ENCODE assay signal across 19 cellular contexts in the genomic region with DNA sequence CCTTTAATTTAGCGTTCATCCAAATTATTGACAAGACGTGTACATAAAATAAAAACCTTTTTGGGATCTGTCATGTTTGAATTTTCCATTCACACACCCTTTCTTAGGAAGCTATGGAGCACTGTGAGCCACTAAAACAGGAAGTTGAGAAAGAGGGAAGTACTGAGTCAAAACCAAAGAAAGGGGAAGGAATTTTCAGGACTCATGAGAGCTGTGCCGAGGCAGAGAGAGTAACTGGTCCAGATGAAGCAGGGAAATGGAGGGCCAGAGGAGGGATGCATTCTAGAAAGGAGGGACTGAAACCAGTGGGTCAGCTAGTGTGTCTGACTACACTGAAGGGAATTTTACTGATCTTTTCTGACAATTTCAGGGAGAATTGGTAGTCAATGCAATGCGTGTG. TPM values are rescaled to one million over a fixed set of nuclear protein-coding genes. Genes with fewer than 3 reads are reported as not detected.
DNase-seq lines count a peak whose midpoint lies in the region; ATAC-seq, FAIRE-seq and TF ChIP-seq lines count a peak whose summit lies in the region.
"Had no signal": no experiment of that assay in that cellular context is flagged by ENCODE, and none has a peak within 500 bp of the region (broad histone marks: within the 10 kb centered on the region; RNA-seq: fewer than 3 reads in every experiment).

No MANE protein-coding gene starts in this region.

- H3K4me1 Mint-ChIP-seq in progenitor cell of endocrine pancreas (ENCODE audit: low read depth): peaks cover 18% of the 10 kb centered on the region
- peaks cover 3% of the 10 kb centered on the region for H3K4me1 Mint-ChIP-seq in activated naive CD8-positive, alpha-beta T cell treated with anti-CD3 and anti-CD28 coated beads for 36 hours

- no peak for TF ChIP-seq POLR2A in H54 (IDR thresholded peaks at IDR 0.05; ENCODE audit: low read depth, low read length)

- no peak for ATAC-seq in HG02973 (IDR thresholded peaks at IDR 0.05; ENCODE audit: unreplicated experiment)
- ATAC-seq: activated naive CD8-positive, alpha-beta T cell treated with anti-CD3 and anti-CD28 coated beads, Interleukin-2, amount 50 U/mL, for 24 hours; stimulated activated naive CD8-positive, alpha-beta T cell treated with anti-CD3 and anti-CD28 coated beads, Interleukin-15, Interleukin-2, amounts not matched to agents 100 U/mL and 50 U/mL, for 24 hours had no signal

- H3K27me3 Mint-ChIP-seq in progenitor cell of endocrine pancreas: no peaks in the 10 kb centered on the region
- no peaks in the 10 kb centered on the region for H3K27me3 Mint-ChIP-seq in activated naive CD8-positive, alpha-beta T cell treated with anti-CD3 and anti-CD28 coated beads for 36 hours
- H3K27me3 Mint-ChIP-seq: activated CD4-positive, alpha-beta T cell treated with anti-CD3 and anti-CD28 coated beads, Interleukin-2, amount 10 ng/mL, durations not matched to agents 24 days and 14 days; activated naive CD8-positive, alpha-beta T cell treated with anti-CD3 and anti-CD28 coated beads, Interleukin-2, amount 50 U/mL, for 24 hours; activated T-cell treated with anti-CD3 and anti-CD28 coated beads, Interleukin-2, amount 50 U/mL, for 24 hours; CD4-positive, alpha-beta memory T cell had no signal

- H3K36me3 Mint-ChIP-seq in progenitor cell of endocrine pancreas (ENCODE audit: insufficient read depth): peaks cover 7% of the 10 kb centered on the region
- no peaks in the 10 kb centered on the region for H3K36me3 Mint-ChIP-seq in activated naive CD8-positive, alpha-beta T cell treated with anti-CD3 and anti-CD28 coated beads for 36 hours
- H3K36me3 Mint-ChIP-seq: CD4-positive, alpha-beta memory T cell had no signal

- H3K4me3 Mint-ChIP-seq in progenitor cell of endocrine pancreas (ENCODE audit: low read depth): no peak overlapping the region
- H3K4me3 Mint-ChIP-seq in activated naive CD8-positive, alpha-beta T cell treated with anti-CD3 and anti-CD28 coated beads for 36 hours: no peak overlapping the region
- H3K4me3 Mint-ChIP-seq: activated CD4-positive, alpha-beta T cell treated with anti-CD3 and anti-CD28 coated beads, Interleukin-2, amount 10 ng/mL, durations not matched to agents 24 days and 14 days; activated naive CD8-positive, alpha-beta T cell treated with anti-CD3 and anti-CD28 coated beads, Interleukin-2, amount 50 U/mL, for 24 hours; activated T-cell treated with anti-CD3 and anti-CD28 coated beads, Interleukin-2, amount 50 U/mL, for 24 hours; CD4-positive, alpha-beta memory T cell; HFFc6 had no signal

- TF ChIP-seq CTCF in fibroblast of pulmonary artery (IDR thresholded peaks at IDR 0.05; ENCODE audit: low read length, missing control alignments) (no peak), progenitor cell of endocrine pancreas (IDR thresholded peaks at IDR 0.05; ENCODE audit: unreplicated experiment) (no peak)

- H3K27ac Mint-ChIP-seq in progenitor cell of endocrine pancreas: peak overlapping the region; percentile 14
- no peak overlapping the region for H3K27ac Mint-ChIP-seq in activated naive CD8-positive, alpha-beta T cell treated with anti-CD3 and anti-CD28 coated beads for 36 hours
- H3K27ac Mint-ChIP-seq: activated CD4-positive, alpha-beta T cell treated with anti-CD3 and anti-CD28 coated beads, Interleukin-2, amount 10 ng/mL, durations not matched to agents 24 days and 14 days; activated naive CD8-positive, alpha-beta T cell treated with anti-CD3 and anti-CD28 coated beads, Interleukin-2, amount 50 U/mL, for 24 hours; activated T-cell treated with anti-CD3 and anti-CD28 coated beads, Interleukin-2, amount 50 U/mL, for 24 hours; CD4-positive, alpha-beta memory T cell; HFFc6 had no signal

- no peak for FAIRE-seq in H54 (lab: Jason Lieb, UNC)

- peaks cover 6% of the 10 kb centered on the region for H3K9me3 Mint-ChIP-seq in progenitor cell of endocrine pancreas (ENCODE audit: low read depth)
- no peaks in the 10 kb centered on the region for H3K9me3 Mint-ChIP-seq in activated naive CD8-positive, alpha-beta T cell treated with anti-CD3 and anti-CD28 coated beads for 36 hours
- H3K9me3 Mint-ChIP-seq: activated CD4-positive, alpha-beta T cell treated with anti-CD3 and anti-CD28 coated beads, Interleukin-2, amount 10 ng/mL, durations not matched to agents 24 days and 14 days; activated naive CD8-positive, alpha-beta T cell treated with anti-CD3 and anti-CD28 coated beads, Interleukin-2, amount 50 U/mL, for 24 hours; activated T-cell treated with anti-CD3 and anti-CD28 coated beads, Interleukin-2, amount 50 U/mL, for 24 hours; HFFc6 had no signal

- H3K4me3 ChIP-seq in fibroblast of pulmonary artery (replicated peaks; ENCODE audit: low read depth, low read length): no peak overlapping the region
- H3K4me3 ChIP-seq: smooth muscle cell had no signal

- DNase-seq in HCEC 1CT (peak; percentile 34), OCI-M1 (lab: John Stamatoyannopoulos, UW) (peak; percentile 81), fibroblast of pulmonary artery (ENCODE audit: low read depth) (peak; percentile 36), progenitor cell of endocrine pancreas (ENCODE audit: low spot score, unreplicated experiment) (no peak), H54 (ENCODE audit: insufficient read length, low spot score) (no peak)
- no peak for DNase-seq in activated naive CD8-positive, alpha-beta T cell treated with anti-CD3 and anti-CD28 coated beads for 36 hours
- DNase-seq: activated CD4-positive, alpha-beta T cell treated with anti-CD3 and anti-CD28 coated beads, Interleukin-2, amount 10 ng/mL, durations not matched to agents 24 days and 14 days; activated naive CD8-positive, alpha-beta T cell treated with anti-CD3 and anti-CD28 coated beads, Interleukin-2, amount 50 U/mL, for 24 hours; activated T-cell treated with anti-CD3 and anti-CD28 coated beads, Interleukin-2, amount 50 U/mL, for 24 hours; CD4-positive, alpha-beta memory T cell; central memory CD4-positive, alpha-beta T cell; foreskin melanocyte; HFFc6; NCI-H1694; NCI-H524 treated with DMSO at 0.1 percent for 48 hours; RPMI8226; stimulated activated naive CD8-positive, alpha-beta T cell treated with anti-CD3 and anti-CD28 coated beads, Interleukin-15, Interleukin-2, amounts not matched to agents 100 U/mL and 50 U/mL, for 24 hours had no signal

RNA-seq across cellular contexts. Expression of gene APLP2, which starts 24.9 kb away (rescaled TPM):
- total RNA-seq in progenitor cell of endocrine pancreas: 374 and 375 TPM in 2 replicates
- 10 to 100 TPM; 26.5 to 29.7 TPM for total RNA-seq in activated naive CD8-positive, alpha-beta T cell treated with anti-CD3 and anti-CD28 coated beads for 36 hours

Comparison
In these comparisons a context has a peak if more than half of its experiments do, and no peak if none do; other contexts are left out.
1. DNase-seq: peak in HCEC 1CT (single experiment), OCI-M1 (single experiment) and fibroblast of pulmonary artery (single experiment); none in progenitor cell of endocrine pancreas (single experiment), activated naive CD8-positive, alpha-beta T cell treated with anti-CD3 and anti-CD28 coated beads for 36 hours (single experiment) and H54 (single experiment).
2. RNA of gene APLP2, which starts 24.9 kb away (total RNA-seq): 374 to 375 TPM in progenitor cell of endocrine pancreas; 26.5 to 29.7 TPM in activated naive CD8-positive, alpha-beta T cell treated with anti-CD3 and anti-CD28 coated beads for 36 hours; every median in the first group is over 10 times any median in the second.